Comparison of ENCODE assay signal across 9 cellular contexts in the genomic region with DNA sequence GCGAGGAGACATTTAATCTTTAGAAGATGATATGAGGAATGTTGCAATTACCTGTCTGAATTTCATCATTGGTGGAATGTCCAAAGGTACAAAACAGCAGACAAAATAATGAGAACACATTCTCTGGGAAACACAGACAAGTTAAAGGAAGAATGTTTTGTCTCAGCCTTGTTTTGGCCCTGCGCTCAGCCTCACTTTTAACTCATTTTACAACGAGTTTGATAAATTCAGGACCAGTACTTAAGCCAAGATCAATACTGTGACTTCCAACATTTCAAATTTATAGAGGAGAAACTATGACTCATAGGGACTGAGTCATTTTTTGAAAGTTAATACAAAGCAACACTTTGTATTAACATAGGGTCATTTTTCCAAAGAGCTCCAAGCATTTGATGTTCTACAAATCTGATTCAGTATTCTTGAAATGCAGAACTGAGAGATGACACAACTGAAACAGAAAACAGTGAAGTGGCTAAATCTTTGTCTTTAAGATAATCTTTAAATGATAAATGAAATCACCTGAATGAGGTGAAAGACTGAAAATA.
A peak's percentile ranks its signal among the peaks of the same experiment; 100 is the strongest.
DNase-seq lines count a peak whose midpoint lies in the region; ATAC-seq and TF ChIP-seq lines count a peak whose summit lies in the region.
"Had no signal": no experiment of that assay in that cellular context is flagged by ENCODE, and none has a peak within 500 bp of the region (broad histone marks: within the 10 kb centered on the region; RNA-seq: fewer than 3 reads in every experiment).

No MANE protein-coding gene starts in this region.

- H3K27ac ChIP-seq in RWPE1 = no peak overlapping the region

- POLR2A ChIA-PET in RWPE1 (lab: Yijun Ruan, JAX; ENCODE audit: low non-redundant PET) = no interaction called here

- H3K36me3 Mint-ChIP-seq in chondrocyte (ENCODE audit: low read depth) = no peaks in the 10 kb centered on the region
- H3K36me3 Mint-ChIP-seq: stimulated activated memory B cell treated with anti-CD40 and anti-IgM and Interleukin-4, amounts not matched to agents 10 μg/mL and 1 μg/mL and 100 μg/mL, for 72 hours had no signal

- no peak overlapping the region for H3K27ac Mint-ChIP-seq in chondrocyte (ENCODE audit: unreplicated experiment)
- H3K27ac Mint-ChIP-seq: stimulated activated memory B cell treated with anti-CD40 and anti-IgM and Interleukin-4, amounts not matched to agents 10 μg/mL and 1 μg/mL and 100 μg/mL, for 72 hours had no signal

- peaks cover 11% of the 10 kb centered on the region for H3K4me1 Mint-ChIP-seq in chondrocyte (ENCODE audit: low read depth)
- H3K4me1 Mint-ChIP-seq: stimulated activated memory B cell treated with anti-CD40 and anti-IgM and Interleukin-4, amounts not matched to agents 10 μg/mL and 1 μg/mL and 100 μg/mL, for 72 hours had no signal

- H3K9me3 ChIP-seq in mucosa of descending colon = peaks cover 4% of the 10 kb centered on the region

- CTCF ChIA-PET in RWPE1 (lab: Yijun Ruan, JAX) = interaction anchor here (0.8 kb wide), 1 partner anchor 14 kb away, joined by 5 read pairs; no protein-coding TSS in a partner anchor

- no peak overlapping the region for H3K4me3 ChIP-seq in mucosa of descending colon

- peaks cover 3% of the 10 kb centered on the region for H3K27me3 Mint-ChIP-seq in chondrocyte (ENCODE audit: low read depth)
- H3K27me3 Mint-ChIP-seq: stimulated activated memory B cell treated with anti-CD40 and anti-IgM and Interleukin-4, amounts not matched to agents 10 μg/mL and 1 μg/mL and 100 μg/mL, for 72 hours had no signal

- TF ChIP-seq CTCF in RWPE1 (conservative IDR thresholded peaks at IDR 0.05; ENCODE audit: low read depth) (no peak), mucosa of descending colon (IDR thresholded peaks at IDR 0.05) (no peak), chondrocyte (IDR thresholded peaks at IDR 0.05) (no peak)

- no peak overlapping the region for H3K4me3 Mint-ChIP-seq in chondrocyte (ENCODE audit: unreplicated experiment)
- H3K4me3 Mint-ChIP-seq: stimulated activated memory B cell treated with anti-CD40 and anti-IgM and Interleukin-4, amounts not matched to agents 10 μg/mL and 1 μg/mL and 100 μg/mL, for 72 hours had no signal

- peaks cover 9% of the 10 kb centered on the region for H3K9me3 Mint-ChIP-seq in chondrocyte (ENCODE audit: low read depth)

- ATAC-seq in GM18868 (IDR thresholded peaks at IDR 0.05; ENCODE audit: unreplicated experiment) = peak; percentile 59
- peak; percentile 61 for ATAC-seq in HG02943 (IDR thresholded peaks at IDR 0.05; ENCODE audit: low read depth, unreplicated experiment)
- ATAC-seq in mucosa of descending colon = peak; percentile 22
- ATAC-seq in HG03521 (IDR thresholded peaks at IDR 0.05; ENCODE audit: unreplicated experiment) = no peak
- ATAC-seq: stimulated activated memory B cell treated with anti-CD40 and anti-IgM and Interleukin-4, amounts not matched to agents 10 μg/mL and 1 μg/mL and 100 μg/mL, for 72 hours had no signal

- no peaks in the 10 kb centered on the region for H3K36me3 ChIP-seq in mucosa of descending colon (ENCODE audit: low read depth)

- peak; percentile 72 for DNase-seq in RWPE1 (ENCODE audit: low spot score)
- no peak for DNase-seq in mucosa of descending colon
- no peak for DNase-seq in NCI-H128 (lab: John Stamatoyannopoulos, UW; ENCODE audit: unreplicated experiment)
- no peak for DNase-seq in islet precursor cell
- no peak for DNase-seq in chondrocyte (ENCODE audit: low spot score)

- no peaks in the 10 kb centered on the region for H3K4me1 ChIP-seq in mucosa of descending colon (ENCODE audit: low read depth)

- intact Hi-C loops in mucosa of descending colon (cut with DNase I, micrococcal nuclease) = no loop called here
